In genomic region chr1:8858888-8859706, GRCh38 we compare ENCODE assay signal across 8 cellular contexts. TPM values are rescaled to one million over a fixed set of nuclear protein-coding genes. Genes with fewer than 3 reads are reported as not detected.
A peak's percentile ranks its signal among the peaks of the same experiment; 100 is the strongest.
DNase-seq lines count a peak whose midpoint lies in the region; ATAC-seq, FAIRE-seq and TF ChIP-seq lines count a peak whose summit lies in the region.

No MANE protein-coding gene starts in this region.

- H3K27ac ChIP-seq in CD4-positive, CD25-positive, alpha-beta regulatory T cell (ENCODE audit: insufficient read depth, low read length, poor library complexity, severe bottlenecking), result no peak overlapping the region
- H3K27ac ChIP-seq in PC-9 (0 out of 2 replicates have a peak overlapping the region, but pooled peaks have one; percentile 2), left ventricle myocardium inferior (replicated peaks) (peak overlapping the region; percentile 70), small intestine (ENCODE audit: low read depth in 1 of 2, low read length in 1 of 2) (peak overlapping the region in 1 of 2 donors; percentile 27)

- H4K20me1 ChIP-seq in PC-9 (ENCODE audit: insufficient read depth), result peaks cover 53% of the 10 kb centered on the region

- peaks cover 5 to 17% (median 11%) of the 10 kb centered on the region in 4 donors for H3K4me1 Mint-ChIP-seq in CD4-positive, CD25-positive, alpha-beta regulatory T cell

- H3K27ac Mint-ChIP-seq in CD4-positive, CD25-positive, alpha-beta regulatory T cell, result peak overlapping the region; percentile 32 to 85 (median 73)

- peak; percentile 20 to 79 (median 60) for DNase-seq in CD4-positive, CD25-positive, alpha-beta regulatory T cell
- DNase-seq in H4 (ENCODE audit: low spot score) (peak; percentile 60), PC-9 (peak; percentile 31 to 48), left ventricle myocardium inferior (no peak), small intestine (peak; percentile 43), putamen (ENCODE audit: low spot score) (no peak)
- DNase-seq in activated naive CD4-positive, alpha-beta T cell treated with anti-CD3 and anti-CD28 coated beads, Interleukin-2, amount 50 U/mL, for 16 hours, result peak; percentile 43

- H3F3A ChIP-seq in PC-9 (ENCODE audit: insufficient read depth, low read depth), result peaks cover 80% of the 10 kb centered on the region

- intact Hi-C loops in PC-9 (cut with micrococcal nuclease; ENCODE audit: unreplicated experiment), result loop anchor here (1.0 to 10.0 kb wide), 6 partner anchors 14 to 1194 kb away; no protein-coding TSS in a partner anchor
- intact Hi-C loops in left ventricle myocardium inferior (cut with micrococcal nuclease), result no loop called here

- no peaks in the 10 kb centered on the region for H3K4me1 ChIP-seq in CD4-positive, CD25-positive, alpha-beta regulatory T cell (ENCODE audit: control insufficient read depth, insufficient read depth, low read length, poor library complexity, severe bottlenecking)
- H3K4me1 ChIP-seq in PC-9 (replicated peaks; ENCODE audit: insufficient read depth), result 0 out of 2 replicates have a peak, but pooled peaks cover 5% of the 10 kb centered on the region
- peaks cover 37% of the 10 kb centered on the region for H3K4me1 ChIP-seq in left ventricle myocardium inferior
- H3K4me1 ChIP-seq in small intestine (ENCODE audit: control insufficient read depth in 2 of 2, insufficient read depth in 1 of 2, low read depth in 1 of 2, low read length in 1 of 2), result no peaks in the 10 kb centered on the region

- peak; percentile 69 for TF ChIP-seq CTCF in PC-9 (conservative IDR thresholded peaks at IDR 0.05)
- peak; percentile 73 for TF ChIP-seq CTCF in left ventricle myocardium inferior (IDR thresholded peaks at IDR 0.05; ENCODE audit: borderline replicate concordance)

- H3K9me2 ChIP-seq in PC-9 (ENCODE audit: insufficient read depth), result no peaks in the 10 kb centered on the region

- no peaks in the 10 kb centered on the region for H3K9me3 ChIP-seq in CD4-positive, CD25-positive, alpha-beta regulatory T cell (ENCODE audit: control insufficient read depth in 2 of 2, low read length in 2 of 2)
- no peaks in the 10 kb centered on the region for H3K9me3 ChIP-seq in PC-9 (ENCODE audit: insufficient read depth, low read depth)
- H3K9me3 ChIP-seq in left ventricle myocardium inferior (replicated peaks), result no peaks in the 10 kb centered on the region
- no peaks in the 10 kb centered on the region for H3K9me3 ChIP-seq in small intestine (ENCODE audit: control insufficient read depth, low read depth)

- peak; percentile 52 to 59 for ATAC-seq in CD4-positive, CD25-positive, alpha-beta regulatory T cell (ENCODE audit: low read depth in 2 of 2)
- no peak for ATAC-seq in HG02623 (IDR thresholded peaks at IDR 0.05; ENCODE audit: unreplicated experiment)

- H3K79me2 ChIP-seq in PC-9 (ENCODE audit: low read depth), result no peaks in the 10 kb centered on the region

- H3K27me3 Mint-ChIP-seq in CD4-positive, CD25-positive, alpha-beta regulatory T cell, result no peaks in the 10 kb centered on the region

- no peaks in the 10 kb centered on the region for H3K27me3 ChIP-seq in CD4-positive, CD25-positive, alpha-beta regulatory T cell (ENCODE audit: control insufficient read depth, insufficient read depth, low read length)
- H3K27me3 ChIP-seq in PC-9 (ENCODE audit: insufficient read depth, low read depth) (no peaks in the 10 kb centered on the region), left ventricle myocardium inferior (ENCODE audit: low read depth) (no peaks in the 10 kb centered on the region), small intestine (ENCODE audit: control insufficient read depth in 2 of 2, insufficient read depth in 2 of 2, low read length in 2 of 2) (no peaks in the 10 kb centered on the region)

- H3K36me3 Mint-ChIP-seq in CD4-positive, CD25-positive, alpha-beta regulatory T cell, result peaks cover 39% of the 10 kb centered on the region

- no peaks in the 10 kb centered on the region for H3K9me3 Mint-ChIP-seq in CD4-positive, CD25-positive, alpha-beta regulatory T cell

- POLR2A ChIA-PET in PC-9 (lab: Charles Lee; ENCODE audit: unreplicated experiment), result interaction anchor here (0.6 to 0.7 kb wide), 3 partner anchors 10 to 298 kb away, joined by 3 to 6 read pairs (median 3); no protein-coding TSS in a partner anchor

- peaks cover 67% of the 10 kb centered on the region for H3K36me3 ChIP-seq in CD4-positive, CD25-positive, alpha-beta regulatory T cell (ENCODE audit: control insufficient read depth, insufficient read depth, low read length)
- H3K36me3 ChIP-seq in PC-9 (ENCODE audit: low read depth) (peaks cover 15% of the 10 kb centered on the region; the same call in 1 of the 2 replicates), left ventricle myocardium inferior (peaks cover 47% of the 10 kb centered on the region), small intestine (ENCODE audit: control insufficient read depth in 2 of 2, insufficient read depth in 2 of 2, low read length in 2 of 2) (peaks cover 30 to 32% of the 10 kb centered on the region in 2 donors)

- BruUV-seq in PC-9 (replicated peaks; lab: Mats Ljungman, UMichigan), result no TSS peak

- no peak overlapping the region for H3K4me3 ChIP-seq in CD4-positive, CD25-positive, alpha-beta regulatory T cell (ENCODE audit: low read depth, low read length)
- no peak overlapping the region for H3K4me3 ChIP-seq in PC-9
- no peak overlapping the region for H3K4me3 ChIP-seq in left ventricle myocardium inferior
- H3K4me3 ChIP-seq in small intestine (ENCODE audit: low read depth in 1 of 2, low read length in 2 of 2), result no peak overlapping the region

- no peak overlapping the region for H2AFZ ChIP-seq in PC-9

- FAIRE-seq in small intestine (lab: Jason Lieb, UNC), result no peak

- 71 to 77% (median 77%) methylated on average over 12 of the region's 12 CpGs for WGBS in small intestine, 3 donors

- no peak overlapping the region for H3K4me3 Mint-ChIP-seq in CD4-positive, CD25-positive, alpha-beta regulatory T cell

- CTCF ChIA-PET in PC-9 (lab: Charles Lee), result interaction anchor here (1.2 to 1.6 kb wide), 2 partner anchors 21 to 146 kb away, joined by 3 to 4 read pairs; no protein-coding TSS in a partner anchor

- no peak overlapping the region for H3K4me2 ChIP-seq in PC-9

RNA-seq across cellular contexts. Expression of gene ENO1, which starts 19.4 kb away (rescaled TPM):
- 353 TPM for total RNA-seq in CD4-positive, CD25-positive, alpha-beta regulatory T cell
- polyA plus RNA-seq in CD4-positive, CD25-positive, alpha-beta regulatory T cell, result 1,000 to 10,000 TPM in 3 of 4 donors, 100 to 1,000 TPM in 1; 913 to 1,094 (median 1,059) TPM
- 2,952 and 3,019 TPM in 2 replicates for total RNA-seq in H4 (2014; rRNA removed; shearing (Covaris generic))
- total RNA-seq in PC-9 (2021), result 1,401 and 1,902 TPM in 2 replicates
- total RNA-seq in left ventricle myocardium inferior, result 124 TPM
- polyA plus RNA-seq in small intestine, result 100 to 1,000 TPM; 491 to 829 (median 492) TPM

RNA-seq across cellular contexts. Expression of gene RERE, which starts 41.7 kb away (rescaled TPM):
- total RNA-seq in CD4-positive, CD25-positive, alpha-beta regulatory T cell, result 127 TPM
- polyA plus RNA-seq in CD4-positive, CD25-positive, alpha-beta regulatory T cell, result 1 to 10 TPM; 3.1 to 5.8 (median 4.9) TPM
- 14.0 and 19.1 TPM in 2 replicates for total RNA-seq in H4 (2014; rRNA removed; shearing (Covaris generic))
- total RNA-seq in PC-9 (2021) (73.4 and 98.7 TPM in 2 replicates), left ventricle myocardium inferior (141 TPM)
- polyA plus RNA-seq in small intestine, result 10 to 100 TPM; 19.5 to 28.1 (median 23.5) TPM

Comparison
In these comparisons a context has a peak if more than half of its experiments do, and no peak if none do; other contexts are left out.
1. DNase-seq: peak in CD4-positive, CD25-positive, alpha-beta regulatory T cell (3 of 3), H4 (single experiment), PC-9 (2 of 2), activated naive CD4-positive, alpha-beta T cell treated with anti-CD3 and anti-CD28 coated beads, Interleukin-2, amount 50 U/mL, for 16 hours (single experiment) and small intestine (single experiment); none in left ventricle myocardium inferior (single experiment) and putamen (single experiment).